In the genomic region with DNA sequence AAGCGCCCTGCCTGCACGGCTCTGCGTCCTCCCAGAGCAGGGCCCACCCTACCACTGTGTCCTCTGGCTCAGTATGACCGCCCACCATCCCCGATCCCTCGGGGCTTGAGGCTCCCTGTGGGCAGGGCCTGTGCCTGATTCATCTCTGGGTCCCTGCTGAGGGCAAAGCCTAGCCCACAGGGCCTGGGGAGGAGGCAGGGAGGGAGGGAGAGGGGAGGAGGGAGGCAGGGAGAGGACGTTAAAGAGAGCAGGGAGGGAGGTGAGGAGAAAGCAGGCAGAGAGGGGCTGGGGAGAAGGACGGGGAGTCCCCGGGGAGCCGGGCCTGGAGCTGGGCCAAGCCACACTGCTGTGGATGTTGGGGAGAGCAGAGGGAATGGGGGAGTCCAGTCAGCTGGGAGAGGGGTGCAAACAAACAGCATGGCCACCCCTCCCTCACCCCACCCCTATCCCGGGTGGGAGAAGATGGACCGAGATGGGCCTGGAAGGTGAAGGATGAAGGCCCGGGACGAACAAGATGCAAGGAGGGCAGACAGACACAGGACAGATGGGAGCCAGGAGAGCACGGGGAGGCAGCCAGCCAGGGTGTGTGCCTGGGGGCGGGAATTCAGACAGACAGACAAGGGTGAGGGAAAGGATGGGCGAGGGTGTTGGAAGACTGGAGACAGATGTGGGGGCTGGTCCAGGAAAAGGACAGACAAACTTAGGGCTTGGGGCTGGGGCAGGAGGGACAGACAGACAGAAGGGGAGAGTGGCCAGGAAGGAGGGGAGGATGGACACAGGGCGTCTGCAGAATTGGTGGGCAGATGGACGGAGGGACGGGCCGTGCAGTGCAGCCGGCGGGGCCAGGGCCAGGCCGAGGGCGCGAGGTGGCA, we compare ENCODE assay signal across 22 cellular contexts. TPM values are rescaled to one million over a fixed set of nuclear protein-coding genes. Genes with fewer than 3 reads are reported as not detected.
DNase-seq lines count a peak whose midpoint lies in the region; ATAC-seq, FAIRE-seq and TF ChIP-seq lines count a peak whose summit lies in the region.
"Had no signal": no experiment of that assay in that cellular context is flagged by ENCODE, and none has a peak within 500 bp of the region (broad histone marks: within the 10 kb centered on the region; RNA-seq: fewer than 3 reads in every experiment).

No MANE protein-coding gene starts in this region.

- CTCF ChIA-PET in endothelial cell of umbilical vein (lab: Charles Lee) = interaction anchor here (0.9 to 3.3 kb wide), 2 partner anchors 11 to 59 kb away, joined by 3 to 20 read pairs; no protein-coding TSS in a partner anchor

- H3K9me3 ChIP-seq in endothelial cell of umbilical vein (replicated peaks; ENCODE audit: control insufficient read depth, insufficient read depth, low read length) = no peaks in the 10 kb centered on the region
- H3K9me3 ChIP-seq: heart right ventricle, MG63 had no signal

- no peaks in the 10 kb centered on the region for H3K79me2 ChIP-seq in endothelial cell of umbilical vein (ENCODE audit: control insufficient read depth, insufficient read depth, low read length)

- dilution Hi-C loops in endothelial cell of umbilical vein (cut with MboI; ENCODE audit: extremely low pct_ligation_motif_present, low sequenced_read_pairs) = no loop called here

- H3K27ac ChIP-seq in endothelial cell of umbilical vein (ENCODE audit: insufficient read depth, low read depth, low read length) = no peak overlapping the region
- H3K27ac ChIP-seq: heart right ventricle, WERI-Rb-1 had no signal

- H3K9me3 Mint-ChIP-seq in activated naive CD8-positive, alpha-beta T cell treated with anti-CD3 and anti-CD28 coated beads, Interleukin-2, amount 50 U/mL, for 24 hours = no peaks in the 10 kb centered on the region
- H3K9me3 Mint-ChIP-seq in activated naive CD8-positive, alpha-beta T cell treated with anti-CD3 and anti-CD28 coated beads for 36 hours = no peaks in the 10 kb centered on the region
- no peaks in the 10 kb centered on the region for H3K9me3 Mint-ChIP-seq in stimulated activated naive B cell treated with anti-CD40 and anti-IgM and Interleukin-4, amounts not matched to agents 10 μg/mL and 1 μg/mL and 100 μg/mL, for 72 hours
- H3K9me3 Mint-ChIP-seq: neural crest cell; stimulated activated naive CD8-positive, alpha-beta T cell treated with anti-CD3 and anti-CD28 coated beads, Interleukin-15, amount 100 ng/mL, for 72 hours had no signal

- H3K27me3 ChIP-seq in endothelial cell of umbilical vein (ENCODE audit: control insufficient read depth in 2 of 2, insufficient read depth in 2 of 2, low read length in 2 of 2) = peaks cover 71 to 72% of the 10 kb centered on the region in 2 experiments

- H4K20me1 ChIP-seq in endothelial cell of umbilical vein (replicated peaks; ENCODE audit: control insufficient read depth, extremely low read depth, insufficient read depth, low read length) = no peaks in the 10 kb centered on the region

- H3K4me3 ChIP-seq in endothelial cell of umbilical vein (replicated peaks in 1 of 3; ENCODE audit: insufficient read depth in 1 of 3, low read depth in 1 of 3, low read length in 3 of 3) = no peak overlapping the region
- H3K4me3 ChIP-seq: heart right ventricle, MG63 had no signal

- no peak for DNase-seq in activated naive CD8-positive, alpha-beta T cell treated with anti-CD3 and anti-CD28 coated beads, Interleukin-2, amount 50 U/mL, for 24 hours
- no peak for DNase-seq in activated naive CD8-positive, alpha-beta T cell treated with anti-CD3 and anti-CD28 coated beads for 36 hours
- DNase-seq in NCI-H1694 (lab: John Stamatoyannopoulos, UW) = peak; percentile 39
- DNase-seq in endothelial cell of umbilical vein (ENCODE audit: low read depth, low spot score) = no peak
- no peak for DNase-seq in stimulated activated naive B cell treated with anti-CD40 and anti-IgM and Interleukin-4, amounts not matched to agents 10 μg/mL and 1 μg/mL and 100 μg/mL, for 72 hours
- no peak for DNase-seq in stimulated activated naive CD8-positive, alpha-beta T cell treated with anti-CD3 and anti-CD28 coated beads, Interleukin-15, Interleukin-2, amounts not matched to agents 100 U/mL and 50 U/mL, for 24 hours
- no peak for DNase-seq in KBM-7
- DNase-seq: ACHN; activated CD8-positive, alpha-beta memory T cell treated with anti-CD3 and anti-CD28 coated beads for 24 hours; heart right ventricle; MG63; NCI-H2081; NK-92 treated with Interleukin-12 subunit alpha and Interleukin-12 subunit beta, amount 100 ng/mL, for 24 hours; RPMI8226; stimulated activated CD4-positive, alpha-beta T cell treated with anti-CD3 and anti-CD28 coated beads, Interleukin-15, amount 100 ng/mL, for 24 hours; stimulated activated naive CD8-positive, alpha-beta T cell treated with anti-CD3 and anti-CD28 coated beads, Interleukin-15, amount 100 ng/mL, for 72 hours; WERI-Rb-1 had no signal

- H3K27me3 Mint-ChIP-seq in activated naive CD8-positive, alpha-beta T cell treated with anti-CD3 and anti-CD28 coated beads, Interleukin-2, amount 50 U/mL, for 24 hours = peaks cover 20% of the 10 kb centered on the region
- no peaks in the 10 kb centered on the region for H3K27me3 Mint-ChIP-seq in activated naive CD8-positive, alpha-beta T cell treated with anti-CD3 and anti-CD28 coated beads for 36 hours
- peaks cover 5 to 7% of the 10 kb centered on the region in 2 donors for H3K27me3 Mint-ChIP-seq in stimulated activated naive B cell treated with anti-CD40 and anti-IgM and Interleukin-4, amounts not matched to agents 10 μg/mL and 1 μg/mL and 100 μg/mL, for 72 hours

- in situ Hi-C loops in KBM-7 (cut with MboI; ENCODE audit: low pct_unique_long_range_greater_than_20kb, low sequenced_read_pairs) = no loop called here

- ATAC-seq in activated naive CD8-positive, alpha-beta T cell treated with anti-CD3 and anti-CD28 coated beads, Interleukin-2, amount 50 U/mL, for 24 hours = no peak
- ATAC-seq in stimulated activated naive B cell treated with anti-CD40 and anti-IgM and Interleukin-4, amounts not matched to agents 10 μg/mL and 1 μg/mL and 100 μg/mL, for 72 hours (replicated peaks) = no peak
- no peak for ATAC-seq in GM18873 (IDR thresholded peaks at IDR 0.05; ENCODE audit: low FRiP score, unreplicated experiment)
- ATAC-seq in stimulated activated naive CD8-positive, alpha-beta T cell treated with anti-CD3 and anti-CD28 coated beads, Interleukin-15, Interleukin-2, amounts not matched to agents 100 U/mL and 50 U/mL, for 24 hours = no peak
- ATAC-seq: heart right ventricle; stimulated activated naive CD8-positive, alpha-beta T cell treated with anti-CD3 and anti-CD28 coated beads, Interleukin-15, amount 100 ng/mL, for 72 hours had no signal

- peak overlapping the region; percentile 11 for H3K27ac Mint-ChIP-seq in activated naive CD8-positive, alpha-beta T cell treated with anti-CD3 and anti-CD28 coated beads, Interleukin-2, amount 50 U/mL, for 24 hours
- no peak overlapping the region for H3K27ac Mint-ChIP-seq in activated naive CD8-positive, alpha-beta T cell treated with anti-CD3 and anti-CD28 coated beads for 36 hours
- H3K27ac Mint-ChIP-seq in stimulated activated naive B cell treated with anti-CD40 and anti-IgM and Interleukin-4, amounts not matched to agents 10 μg/mL and 1 μg/mL and 100 μg/mL, for 72 hours = peak overlapping the region; percentile 72

- H3K9ac ChIP-seq in endothelial cell of umbilical vein (replicated peaks; ENCODE audit: extremely low read depth, insufficient read depth, low read length) = no peak overlapping the region

- H3K4me3 Mint-ChIP-seq in activated naive CD8-positive, alpha-beta T cell treated with anti-CD3 and anti-CD28 coated beads, Interleukin-2, amount 50 U/mL, for 24 hours = no peak overlapping the region
- no peak overlapping the region for H3K4me3 Mint-ChIP-seq in activated naive CD8-positive, alpha-beta T cell treated with anti-CD3 and anti-CD28 coated beads for 36 hours
- H3K4me3 Mint-ChIP-seq in stimulated activated naive B cell treated with anti-CD40 and anti-IgM and Interleukin-4, amounts not matched to agents 10 μg/mL and 1 μg/mL and 100 μg/mL, for 72 hours = peak overlapping the region in 1 of 2 donors; percentile 5
- H3K4me3 Mint-ChIP-seq: neural crest cell; stimulated activated naive CD8-positive, alpha-beta T cell treated with anti-CD3 and anti-CD28 coated beads, Interleukin-15, amount 100 ng/mL, for 72 hours had no signal

- no peak overlapping the region for H3K4me2 ChIP-seq in endothelial cell of umbilical vein (ENCODE audit: insufficient read depth, low read length)

- no peaks in the 10 kb centered on the region for H3K36me3 Mint-ChIP-seq in activated naive CD8-positive, alpha-beta T cell treated with anti-CD3 and anti-CD28 coated beads, Interleukin-2, amount 50 U/mL, for 24 hours (ENCODE audit: low read depth)
- peaks cover 2% of the 10 kb centered on the region for H3K36me3 Mint-ChIP-seq in activated naive CD8-positive, alpha-beta T cell treated with anti-CD3 and anti-CD28 coated beads for 36 hours
- H3K36me3 Mint-ChIP-seq in stimulated activated naive B cell treated with anti-CD40 and anti-IgM and Interleukin-4, amounts not matched to agents 10 μg/mL and 1 μg/mL and 100 μg/mL, for 72 hours = no peaks in the 10 kb centered on the region

- POLR2A ChIA-PET in endothelial cell of umbilical vein (lab: Charles Lee) = no interaction called here

- TF ChIP-seq POLR2A in endothelial cell of umbilical vein (IDR thresholded peaks at IDR 0.05; ENCODE audit: low read depth, low read length) = no peak

- H3K36me3 ChIP-seq in endothelial cell of umbilical vein (ENCODE audit: control insufficient read depth in 2 of 2, extremely low read depth in 1 of 2, insufficient read depth in 2 of 2, low read length in 2 of 2) = no peaks in the 10 kb centered on the region
- H3K36me3 ChIP-seq: heart right ventricle, MG63, WERI-Rb-1 had no signal

- no peak for TF ChIP-seq CTCF in endothelial cell of umbilical vein (IDR thresholded peaks at IDR 0.05; ENCODE audit: extremely low read depth in 1 of 2, insufficient read depth in 1 of 2, low read depth in 1 of 2, low read length in 2 of 2)

- H3K4me1 ChIP-seq in endothelial cell of umbilical vein (ENCODE audit: control insufficient read depth, extremely low read depth, insufficient read depth, low read length) = no peaks in the 10 kb centered on the region

- H3K9me1 ChIP-seq in endothelial cell of umbilical vein (replicated peaks; ENCODE audit: control insufficient read depth, extremely low read depth, insufficient read depth, low read length) = no peaks in the 10 kb centered on the region

- peaks cover 56% of the 10 kb centered on the region for H3K4me1 Mint-ChIP-seq in activated naive CD8-positive, alpha-beta T cell treated with anti-CD3 and anti-CD28 coated beads, Interleukin-2, amount 50 U/mL, for 24 hours
- peaks cover 45% of the 10 kb centered on the region for H3K4me1 Mint-ChIP-seq in activated naive CD8-positive, alpha-beta T cell treated with anti-CD3 and anti-CD28 coated beads for 36 hours
- H3K4me1 Mint-ChIP-seq in stimulated activated naive B cell treated with anti-CD40 and anti-IgM and Interleukin-4, amounts not matched to agents 10 μg/mL and 1 μg/mL and 100 μg/mL, for 72 hours = peaks cover 57 to 79% of the 10 kb centered on the region in 2 donors

- BruUV-seq in endothelial cell of umbilical vein (replicated peaks; lab: Mats Ljungman, UMichigan) = no TSS peak

- intact Hi-C loops in endothelial cell of umbilical vein (cut with micrococcal nuclease) = no loop called here

- no peak for FAIRE-seq in endothelial cell of umbilical vein (lab: Jason Lieb, UNC)
- FAIRE-seq: bronchial epithelial cell, keratinocyte had no signal

- no peak overlapping the region for H2AFZ ChIP-seq in endothelial cell of umbilical vein (ENCODE audit: low read depth, low read length)

RNA-seq across cellular contexts. Expression of a gene that starts 4.2 kb away (rescaled TPM):
- total RNA-seq in activated naive CD8-positive, alpha-beta T cell treated with anti-CD3 and anti-CD28 coated beads for 36 hours = 1 to 10 TPM; 1.1 to 1.2 TPM
- total RNA-seq in endothelial cell of umbilical vein = not detected in 2 replicates
- not detected in 2 replicates for polyA plus RNA-seq in endothelial cell of umbilical vein
- 0.06 TPM in 1 of 2 replicates, not detected in the other for polyA plus RNA-seq in endothelial cell of umbilical vein (2011; cell fraction: cytosol; rRNA removed)
- polyA plus RNA-seq in endothelial cell of umbilical vein (2011; cell fraction: nucleus; rRNA removed) = 0.06 and 0.07 TPM in 2 replicates
- polyA plus RNA-seq in endothelial cell of umbilical vein (2012) = 0.08 and 0.12 TPM in 2 replicates
- polyA minus RNA-seq in endothelial cell of umbilical vein = not detected in 2 replicates
- polyA minus RNA-seq in endothelial cell of umbilical vein (2011; cell fraction: cytosol; rRNA and poly(A)+ RNA removed) = not detected
- polyA minus RNA-seq in endothelial cell of umbilical vein (2011; cell fraction: nucleus; rRNA and poly(A)+ RNA removed) = not detected in 2 replicates
- total RNA-seq: renal cortical epithelial cell had no signal
- polyA plus RNA-seq: keratinocyte had no signal

RNA-seq across cellular contexts. Expression of a gene that starts 26.6 kb away (rescaled TPM):
- total RNA-seq in activated naive CD8-positive, alpha-beta T cell treated with anti-CD3 and anti-CD28 coated beads for 36 hours = 10 to 100 TPM; 46.9 to 50.7 TPM
- 178 and 181 TPM in 2 replicates for total RNA-seq in endothelial cell of umbilical vein
- polyA plus RNA-seq in endothelial cell of umbilical vein = 591 and 769 TPM in 2 replicates
- 219 and 279 TPM in 2 replicates for polyA plus RNA-seq in endothelial cell of umbilical vein (2011; cell fraction: cytosol; rRNA removed)
- polyA plus RNA-seq in endothelial cell of umbilical vein (2011; cell fraction: nucleus; rRNA removed) = 126 and 143 TPM in 2 replicates
- 137 and 242 TPM in 2 replicates for polyA plus RNA-seq in endothelial cell of umbilical vein (2012)
- 129 and 148 TPM in 2 replicates for polyA minus RNA-seq in endothelial cell of umbilical vein
- 23.4 TPM for polyA minus RNA-seq in endothelial cell of umbilical vein (2011; cell fraction: cytosol; rRNA and poly(A)+ RNA removed)
- polyA minus RNA-seq in endothelial cell of umbilical vein (2011; cell fraction: nucleus; rRNA and poly(A)+ RNA removed) = 36.3 and 43.2 TPM in 2 replicates

RNA-seq across cellular contexts. Expression of a gene that starts 49.5 kb away (rescaled TPM):
- total RNA-seq in activated naive CD8-positive, alpha-beta T cell treated with anti-CD3 and anti-CD28 coated beads for 36 hours = 100 to 1,000 TPM; 285 to 295 TPM
- total RNA-seq in endothelial cell of umbilical vein = 119 and 123 TPM in 2 replicates
- polyA plus RNA-seq in endothelial cell of umbilical vein = 60.6 and 65.4 TPM in 2 replicates
- polyA plus RNA-seq in endothelial cell of umbilical vein (2011; cell fraction: cytosol; rRNA removed) = 48.1 and 53.1 TPM in 2 replicates
- polyA plus RNA-seq in endothelial cell of umbilical vein (2011; cell fraction: nucleus; rRNA removed) = 199 and 230 TPM in 2 replicates
- 52.7 and 60.1 TPM in 2 replicates for polyA plus RNA-seq in endothelial cell of umbilical vein (2012)
- 35.6 and 35.7 TPM in 2 replicates for polyA minus RNA-seq in endothelial cell of umbilical vein
- 32.3 TPM for polyA minus RNA-seq in endothelial cell of umbilical vein (2011; cell fraction: cytosol; rRNA and poly(A)+ RNA removed)
- 56.9 and 71.1 TPM in 2 replicates for polyA minus RNA-seq in endothelial cell of umbilical vein (2011; cell fraction: nucleus; rRNA and poly(A)+ RNA removed)

RNA-seq across cellular contexts. Expression of a gene that starts 55.4 kb away (rescaled TPM):
- total RNA-seq in activated naive CD8-positive, alpha-beta T cell treated with anti-CD3 and anti-CD28 coated beads for 36 hours = 10 to 100 TPM; 28.8 to 32.2 TPM
- 0.35 TPM in 1 of 2 replicates, not detected in the other for total RNA-seq in endothelial cell of umbilical vein
- polyA plus RNA-seq in endothelial cell of umbilical vein = 0.32 TPM in 2 replicates
- 0.14 and 0.18 TPM in 2 replicates for polyA plus RNA-seq in endothelial cell of umbilical vein (2011; cell fraction: cytosol; rRNA removed)
- 0.28 TPM in 1 of 2 replicates, not detected in the other for polyA plus RNA-seq in endothelial cell of umbilical vein (2011; cell fraction: nucleus; rRNA removed)
- 0.42 TPM in 1 of 2 replicates, not detected in the other for polyA plus RNA-seq in endothelial cell of umbilical vein (2012)
- 0.19 and 0.63 TPM in 2 replicates for polyA minus RNA-seq in endothelial cell of umbilical vein
- polyA minus RNA-seq in endothelial cell of umbilical vein (2011; cell fraction: cytosol; rRNA and poly(A)+ RNA removed) = not detected
- not detected in 2 replicates for polyA minus RNA-seq in endothelial cell of umbilical vein (2011; cell fraction: nucleus; rRNA and poly(A)+ RNA removed)
- total RNA-seq: bronchial epithelial cell had no signal
